2 cellular contexts compared by ENCODE assay signal in the genomic region with DNA sequence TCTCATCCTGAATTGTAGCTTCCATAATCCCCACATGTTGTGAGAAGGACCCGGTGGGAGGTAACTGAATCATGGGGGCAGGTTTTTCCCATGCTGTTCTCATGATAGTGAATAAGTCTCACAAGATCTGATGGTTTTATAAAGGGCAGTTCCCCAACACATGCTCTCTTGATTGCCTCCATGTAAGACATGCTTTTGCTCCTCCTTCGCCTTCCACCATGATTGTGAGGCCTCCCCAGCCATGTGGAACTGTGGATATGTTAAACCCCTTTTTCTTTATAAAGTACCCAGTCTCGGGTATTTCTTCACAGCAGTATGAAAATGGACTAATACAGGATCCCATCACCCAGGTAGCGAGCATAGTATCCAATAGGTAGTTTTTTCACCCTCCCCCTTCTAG. TPM values are rescaled to one million over a fixed set of nuclear protein-coding genes. Genes with fewer than 3 reads are reported as not detected.
"Had no signal": no experiment of that assay in that cellular context is flagged by ENCODE, and none has a peak within 500 bp of the region (broad histone marks: within the 10 kb centered on the region; RNA-seq: fewer than 3 reads in every experiment).

No MANE protein-coding gene starts in this region.

RNA-seq across cellular contexts. Expression of a gene that starts 43.2 kb away (rescaled TPM):
- total RNA-seq: HT1080, IMR-90 had no signal
